Comparison of ENCODE assay signal across 16 cellular contexts in the genomic region with DNA sequence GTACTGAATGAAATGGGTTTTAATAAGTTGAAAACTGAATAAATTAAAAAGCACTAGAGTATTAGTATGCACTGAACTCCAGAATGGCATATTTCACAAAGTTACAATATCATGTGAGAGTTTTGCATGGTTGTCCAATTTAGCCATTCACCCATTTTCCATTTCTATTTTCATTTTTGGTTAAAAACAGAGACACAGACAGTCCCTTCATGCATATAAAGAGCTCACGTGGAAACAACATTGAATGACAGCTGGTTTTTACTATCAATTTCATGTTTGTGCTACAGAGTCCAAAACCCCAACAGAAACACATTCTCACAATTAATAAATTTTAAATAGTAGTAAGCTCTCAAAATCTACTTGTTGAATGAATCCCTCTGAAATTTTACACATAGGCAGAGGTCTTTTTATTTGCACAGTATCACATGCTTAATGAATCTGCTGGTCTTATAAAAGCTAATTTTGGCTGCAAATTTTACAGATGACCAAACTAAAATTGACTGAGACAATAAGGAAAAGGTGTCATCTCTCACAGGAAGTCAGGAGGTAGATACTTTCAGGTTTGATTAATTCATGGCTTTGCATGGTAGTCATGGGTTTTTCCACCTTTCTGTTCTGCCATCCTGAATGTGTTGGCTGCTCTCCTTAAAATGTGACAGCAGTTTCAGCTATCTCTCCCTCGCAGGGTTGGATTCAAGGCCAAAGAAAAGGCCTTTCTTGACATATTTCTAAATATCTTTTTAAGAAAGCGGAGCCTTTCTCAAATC. TPM values are rescaled to one million over a fixed set of nuclear protein-coding genes. Genes with fewer than 3 reads are reported as not detected.
A peak's percentile ranks its signal among the peaks of the same experiment; 100 is the strongest.
DNase-seq lines count a peak whose midpoint lies in the region; ATAC-seq and TF ChIP-seq lines count a peak whose summit lies in the region.
"Had no signal": no experiment of that assay in that cellular context is flagged by ENCODE, and none has a peak within 500 bp of the region (broad histone marks: within the 10 kb centered on the region; RNA-seq: fewer than 3 reads in every experiment).

No MANE protein-coding gene starts in this region.

- H3K4me1 ChIP-seq in ovary (ENCODE audit: insufficient read depth): peaks cover 3% of the 10 kb centered on the region

- 31 to 52% (median 42%) methylated on average over 3 of the region's 3 CpGs for WGBS in ovary, 3 donors

- no peak overlapping the region for H3K4me3 ChIP-seq in ovary

- intact Hi-C loops in posterior cingulate gyrus (cut with DNase I): no loop called here
- intact Hi-C loops in ovary (cut with DNase I): no loop called here

- TF ChIP-seq POLR2A in ovary (IDR thresholded peaks at IDR 0.05): no peak

- ATAC-seq in GM19372 (IDR thresholded peaks at IDR 0.05; ENCODE audit: low read depth, unreplicated experiment): peak; percentile 91
- ATAC-seq in HG02678 (IDR thresholded peaks at IDR 0.05; ENCODE audit: unreplicated experiment): peak; percentile 94
- peak; percentile 96 for ATAC-seq in HG03354 (IDR thresholded peaks at IDR 0.05; ENCODE audit: poor library complexity, severe bottlenecking, unreplicated experiment)
- ATAC-seq in omental fat pad (ENCODE audit: low FRiP score): no peak
- ATAC-seq: Panc1 had no signal

- H3K9me3 ChIP-seq in ovary: no peaks in the 10 kb centered on the region

- CTCF ChIA-PET in GM10248 (lab: Yijun Ruan, JAX): interaction anchor here (1.7 kb wide), 1 partner anchor 17 kb away, joined by 4 read pairs; no protein-coding TSS in a partner anchor

- DNase-seq in GM10248 (ENCODE audit: extremely low spot score) (peak; percentile 10), omental fat pad (ENCODE audit: low spot score) (no peak), H4 (ENCODE audit: low spot score) (no peak), posterior cingulate gyrus (no peak), ovary (no peak)
- DNase-seq: 8988T; amygdala; NCI-H2081; stimulated activated CD4-positive, alpha-beta T cell treated with anti-CD3 and anti-CD28 coated beads, Interleukin-1b, Interleukin-23, amount 100 ng/mL, for 48 hours; stimulated activated naive CD4-positive, alpha-beta T cell had no signal

- peak overlapping the region in 1 of 2 donors; percentile 50 for H3K27ac ChIP-seq in ovary

- TF ChIP-seq CTCF in GM10248 (IDR thresholded peaks at IDR 0.05; ENCODE audit: control extremely low read depth, extremely low read depth, low read depth, missing control alignments) (no peak), omental fat pad (IDR thresholded peaks at IDR 0.05) (no peak), ovary (IDR thresholded peaks at IDR 0.05) (no peak)

- no peak for TF ChIP-seq EP300 in ovary (IDR thresholded peaks at IDR 0.05)

- POLR2A ChIA-PET in GM10248 (lab: Yijun Ruan, JAX): no interaction called here

- H3K36me3 ChIP-seq in ovary: no peaks in the 10 kb centered on the region

- no peaks in the 10 kb centered on the region for H3K27me3 ChIP-seq in ovary

RNA-seq across cellular contexts. Expression of gene DDI1, which starts 20.6 kb away (rescaled TPM):
- total RNA-seq in omental fat pad (not detected), ovary (not detected)
- not detected in 2 replicates for total RNA-seq in H4 (2014; rRNA removed; shearing (Covaris generic))
- polyA plus RNA-seq in ovary: not detected
- total RNA-seq: lung microvascular endothelial cell, osteocyte had no signal
